Comparison of ENCODE assay signal across 8 cellular contexts in the genomic region with DNA sequence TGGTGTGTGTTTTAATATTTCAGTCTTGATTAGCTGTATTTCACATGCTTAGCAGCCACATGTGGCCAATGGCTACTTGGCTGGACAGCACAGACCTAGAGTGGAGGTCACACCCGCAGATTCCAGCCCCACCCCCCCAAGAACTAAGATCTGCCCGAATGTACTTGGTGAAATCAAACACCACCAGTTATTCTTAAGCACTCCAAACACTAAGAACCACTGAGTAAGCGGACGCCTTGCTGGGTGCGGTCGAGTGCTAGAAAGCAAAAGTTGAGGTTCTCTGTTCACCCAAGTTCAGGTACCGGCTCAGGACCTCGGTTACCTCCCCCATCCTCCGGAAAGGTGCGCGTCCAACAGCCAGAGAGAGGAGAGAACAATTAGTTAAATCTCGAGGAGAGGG. TPM values are rescaled to one million over a fixed set of nuclear protein-coding genes. Genes with fewer than 3 reads are reported as not detected.
DNase-seq lines count a peak whose midpoint lies in the region; ATAC-seq and TF ChIP-seq lines count a peak whose summit lies in the region.
"Not testable (repeated sequence)": the region's sequence is repeated elsewhere in the genome, so short reads cannot be mapped to it uniquely, and the experiment has no call there.

No MANE protein-coding gene starts in this region.

- not testable (repeated sequence) for DNase-seq in BJ (ENCODE audit: low read depth); HL-60 (ENCODE audit: low read depth in 1 of 2, low spot score in 1 of 2); SJSA1 (ENCODE audit: low read depth in 1 of 2, low spot score in 2 of 2); iPS DF 6.9 (ENCODE audit: low read depth, low spot score); stimulated activated naive B cell treated with anti-CD40 and anti-IgM and Interleukin-4, amounts not matched to agents 10 μg/mL and 1 μg/mL and 100 μg/mL, for 72 hours
- DNase-seq in activated naive CD4-positive, alpha-beta T cell treated with Interleukin-2 at 50 U/mL for 16 hours: peak; percentile 36

- H3K27ac Mint-ChIP-seq in nephron: peak overlapping the region; percentile 91 to 100 (median 99)
- peak overlapping the region; percentile 100 for H3K27ac Mint-ChIP-seq in stimulated activated naive B cell treated with anti-CD40 and anti-IgM and Interleukin-4, amounts not matched to agents 10 μg/mL and 1 μg/mL and 100 μg/mL, for 72 hours

- H3K4me3 ChIP-seq in BJ (ENCODE audit: low read depth, low read length) (peak overlapping the region; percentile 74), HL-60 (replicated peaks; ENCODE audit: insufficient read depth, low read length) (peak overlapping the region; percentile 88), SJSA1 (peak overlapping the region; percentile 75), duodenal mucosa (ENCODE audit: low read depth in 1 of 2, low read length in 2 of 2) (peak overlapping the region; percentile 88 to 89), iPS DF 6.9 (ENCODE audit: low read length) (peak overlapping the region; percentile 53; the same call in 1 of the 2 replicates)

- not testable (repeated sequence) for H3K9me3 Mint-ChIP-seq in nephron; stimulated activated naive B cell treated with anti-CD40 and anti-IgM and Interleukin-4, amounts not matched to agents 10 μg/mL and 1 μg/mL and 100 μg/mL, for 72 hours

- not testable (repeated sequence) for TF ChIP-seq CTCF in BJ (IDR thresholded peaks at IDR 0.05; ENCODE audit: insufficient read depth, low read depth, low read length); HL-60 (IDR thresholded peaks at IDR 0.05; ENCODE audit: insufficient read depth, low read length); nephron (IDR thresholded peaks at IDR 0.05; ENCODE audit: unreplicated experiment in 3 of 3)

- WGBS in iPS DF 6.9 (ENCODE audit: insufficient coverage, insufficient read length): no CpG with 5 or more reads among the region's 12 CpGs

- not testable (repeated sequence) for H3K9me3 ChIP-seq in SJSA1 (replicated peaks); duodenal mucosa (ENCODE audit: control insufficient read depth in 1 of 2, low read length in 2 of 2); iPS DF 6.9 (ENCODE audit: control insufficient read depth, insufficient read depth, low read length)

- H3K9ac ChIP-seq in duodenal mucosa (ENCODE audit: low read depth in 1 of 2, low read length in 2 of 2): peak overlapping the region; percentile 66 to 90

- peaks cover 31% of the 10 kb centered on the region for H3K36me3 Mint-ChIP-seq in nephron (ENCODE audit: low read depth)
- peaks cover 20 to 39% of the 10 kb centered on the region in 2 donors for H3K36me3 Mint-ChIP-seq in stimulated activated naive B cell treated with anti-CD40 and anti-IgM and Interleukin-4, amounts not matched to agents 10 μg/mL and 1 μg/mL and 100 μg/mL, for 72 hours

- peak overlapping the region; percentile 96 to 97 (median 96) for H3K4me3 Mint-ChIP-seq in nephron
- H3K4me3 Mint-ChIP-seq in stimulated activated naive B cell treated with anti-CD40 and anti-IgM and Interleukin-4, amounts not matched to agents 10 μg/mL and 1 μg/mL and 100 μg/mL, for 72 hours: peak overlapping the region; percentile 94 to 97

- CTCF ChIA-PET in BJ (lab: Yijun Ruan, JAX): not testable (repeated sequence)

- H3K36me3 ChIP-seq in BJ (ENCODE audit: control insufficient read depth, insufficient read depth, low read length) (peaks cover 13% of the 10 kb centered on the region), SJSA1 (peaks cover 57% of the 10 kb centered on the region), duodenal mucosa (ENCODE audit: control insufficient read depth in 1 of 2, insufficient read depth in 2 of 2, low read length in 2 of 2) (peaks cover 16 to 24% of the 10 kb centered on the region in 2 donors), iPS DF 6.9 (ENCODE audit: control insufficient read depth, insufficient read depth, low read length) (peaks cover 21% of the 10 kb centered on the region)

- H3K27ac ChIP-seq in HL-60 (replicated peaks): peak overlapping the region; percentile 97
- H3K27ac ChIP-seq in SJSA1; duodenal mucosa (ENCODE audit: low read depth, low read length); iPS DF 6.9 (ENCODE audit: low read length): not testable (repeated sequence)

- H3K27me3 ChIP-seq in BJ (ENCODE audit: control insufficient read depth, insufficient read depth, low read length); HL-60 (ENCODE audit: insufficient read depth, poor library complexity, severe bottlenecking); SJSA1 (replicated peaks); duodenal mucosa (ENCODE audit: control insufficient read depth in 1 of 2, insufficient read depth in 2 of 2, low read length in 2 of 2); iPS DF 6.9 (ENCODE audit: control insufficient read depth, insufficient read depth, low read length): not testable (repeated sequence)

- POLR2A ChIA-PET in BJ (lab: Charles Lee): not testable (repeated sequence)

- H3K27me3 Mint-ChIP-seq in nephron (ENCODE audit: low read depth); stimulated activated naive B cell treated with anti-CD40 and anti-IgM and Interleukin-4, amounts not matched to agents 10 μg/mL and 1 μg/mL and 100 μg/mL, for 72 hours: not testable (repeated sequence)

- H3K4me1 ChIP-seq in SJSA1 (replicated peaks) (peaks cover 14% of the 10 kb centered on the region), duodenal mucosa (ENCODE audit: control insufficient read depth in 1 of 2, insufficient read depth in 2 of 2, low read length in 2 of 2) (peaks cover 8 to 28% of the 10 kb centered on the region in 2 donors)
- H3K4me1 ChIP-seq in iPS DF 6.9 (ENCODE audit: control insufficient read depth, insufficient read depth, low read length): not testable (repeated sequence)

- peaks cover 30% of the 10 kb centered on the region for H3K4me1 Mint-ChIP-seq in nephron
- peaks cover 32 to 45% of the 10 kb centered on the region in 2 donors for H3K4me1 Mint-ChIP-seq in stimulated activated naive B cell treated with anti-CD40 and anti-IgM and Interleukin-4, amounts not matched to agents 10 μg/mL and 1 μg/mL and 100 μg/mL, for 72 hours

- ATAC-seq in stimulated activated naive B cell treated with anti-CD40 and anti-IgM and Interleukin-4, amounts not matched to agents 10 μg/mL and 1 μg/mL and 100 μg/mL, for 72 hours (replicated peaks): not testable (repeated sequence)

RNA-seq across cellular contexts. Expression of a gene that starts 1.0 kb away (rescaled TPM):
- 101 and 129 TPM in 2 replicates for polyA plus RNA-seq in BJ (2011; rRNA removed)
- 71.4 and 98.9 TPM in 2 replicates for polyA minus RNA-seq in BJ (2011; rRNA and poly(A)+ RNA removed)
- 122 and 164 TPM in 2 replicates for total RNA-seq in SJSA1 (2014; rRNA removed; shearing (Covaris generic))

RNA-seq across cellular contexts. Expression of a gene that starts 15.5 kb away (rescaled TPM):
- 36.9 and 63.9 TPM in 2 replicates for polyA plus RNA-seq in BJ (2011; rRNA removed)
- polyA minus RNA-seq in BJ (2011; rRNA and poly(A)+ RNA removed): 12.7 and 15.5 TPM in 2 replicates
- total RNA-seq in SJSA1 (2014; rRNA removed; shearing (Covaris generic)): 80.2 and 93.3 TPM in 2 replicates

RNA-seq across cellular contexts. Expression of a gene that starts 30.6 kb away (rescaled TPM):
- polyA plus RNA-seq in BJ (2011; rRNA removed): 0.33 and 0.38 TPM in 2 replicates
- polyA minus RNA-seq in BJ (2011; rRNA and poly(A)+ RNA removed): 0.31 TPM in 1 of 2 replicates, not detected in the other
- total RNA-seq in SJSA1 (2014; rRNA removed; shearing (Covaris generic)): 1.4 TPM in 2 replicates

RNA-seq across cellular contexts. Expression of a gene that starts 43.5 kb away (rescaled TPM):
- 11.3 and 17.6 TPM in 2 replicates for polyA plus RNA-seq in BJ (2011; rRNA removed)
- polyA minus RNA-seq in BJ (2011; rRNA and poly(A)+ RNA removed): 7.9 and 11.6 TPM in 2 replicates
- 44.7 and 47.6 TPM in 2 replicates for total RNA-seq in SJSA1 (2014; rRNA removed; shearing (Covaris generic))

RNA-seq across cellular contexts. Expression of a gene that starts 52.2 kb away (rescaled TPM):
- 6.1 and 7.7 TPM in 2 replicates for polyA plus RNA-seq in BJ (2011; rRNA removed)
- 3.1 and 3.2 TPM in 2 replicates for polyA minus RNA-seq in BJ (2011; rRNA and poly(A)+ RNA removed)
- total RNA-seq in SJSA1 (2014; rRNA removed; shearing (Covaris generic)): 37.8 and 47.1 TPM in 2 replicates
